Comparison of ENCODE assay signal across 1 cellular context in genomic region chr2:78606895-78607294, GRCh38.
TF ChIP-seq lines count a peak whose summit lies in the region.

No MANE protein-coding gene starts in this region.

TF ChIP-seq in WTC11, 78 proteins besides CTCF, POLR2A, EP300 and RAD21 (continued from another document):
- no peak for TF ChIP-seq E2F5 (CRISPR knock-in tag; IDR thresholded peaks at IDR 0.05)
- no peak for TF ChIP-seq RELA (CRISPR knock-in tag; IDR thresholded peaks at IDR 0.05; ENCODE audit: borderline replicate concordance)
- no peak for TF ChIP-seq FOXP4 (CRISPR knock-in tag; IDR thresholded peaks at IDR 0.05)
- no peak for TF ChIP-seq ZNF263 (CRISPR knock-in tag; IDR thresholded peaks at IDR 0.05; ENCODE audit: low read depth)
- TF ChIP-seq ZBTB21 (CRISPR knock-in tag; IDR thresholded peaks at IDR 0.05; ENCODE audit: borderline replicate concordance): no peak
- TF ChIP-seq NFYB (CRISPR knock-in tag; conservative IDR thresholded peaks at IDR 0.05; ENCODE audit: low read depth): no peak
- no peak for TF ChIP-seq E2F4 (CRISPR knock-in tag; IDR thresholded peaks at IDR 0.05; ENCODE audit: borderline replicate concordance, low read depth)
- TF ChIP-seq ATF6 (CRISPR knock-in tag; IDR thresholded peaks at IDR 0.05): no peak
- TF ChIP-seq SMAD4 (CRISPR knock-in tag; IDR thresholded peaks at IDR 0.05): no peak
